ENCODE assay signal across 12 cellular contexts in the genomic region with DNA sequence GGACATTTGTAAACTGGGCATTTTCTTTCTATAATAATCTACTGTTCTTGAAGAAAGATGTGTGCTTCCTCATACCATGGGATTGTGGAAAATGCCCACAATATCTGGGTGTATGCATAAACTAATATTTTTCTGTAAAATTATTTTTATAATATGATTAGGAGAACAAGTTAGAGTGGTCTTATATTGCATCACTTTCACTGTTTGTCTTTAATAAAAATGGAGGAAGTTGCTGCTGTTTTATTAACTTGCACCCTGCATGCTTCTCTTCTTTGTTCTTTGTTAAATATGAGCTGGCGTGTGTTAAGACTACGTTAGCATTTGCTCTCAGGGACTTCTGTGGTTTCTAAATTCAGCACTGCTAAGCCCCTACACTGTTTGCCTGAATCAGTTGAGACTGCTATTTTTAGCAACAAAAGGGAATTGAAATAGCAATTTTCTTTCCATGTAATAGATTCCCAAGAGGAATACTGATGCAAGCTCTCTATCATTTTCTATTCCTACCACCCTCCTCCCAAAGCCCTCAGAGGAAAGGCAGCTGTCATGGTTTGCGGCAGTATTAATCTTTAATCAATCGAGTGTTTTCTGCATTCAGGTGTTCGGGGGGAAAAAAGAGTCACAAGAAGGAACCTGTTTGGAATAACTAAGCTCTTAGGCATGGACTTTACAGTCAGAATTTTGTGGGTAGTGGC. TPM values are rescaled to one million over a fixed set of nuclear protein-coding genes. Genes with fewer than 3 reads are reported as not detected.
A peak's percentile ranks its signal among the peaks of the same experiment; 100 is the strongest.
DNase-seq lines count a peak whose midpoint lies in the region; ATAC-seq and TF ChIP-seq lines count a peak whose summit lies in the region.
"Had no signal": no experiment of that assay in that cellular context is flagged by ENCODE, and none has a peak within 500 bp of the region (broad histone marks: within the 10 kb centered on the region; RNA-seq: fewer than 3 reads in every experiment).

No MANE protein-coding gene starts in this region.

- no peaks in the 10 kb centered on the region for H3K27me3 Mint-ChIP-seq in chondrocyte (ENCODE audit: low read depth)
- H3K27me3 Mint-ChIP-seq in mesothelial cell of epicardium (ENCODE audit: low read depth) = no peaks in the 10 kb centered on the region
- H3K27me3 Mint-ChIP-seq in T-cell = no peaks in the 10 kb centered on the region

- H3K27ac ChIP-seq in MM.1S (ENCODE audit: low read length) = no peak overlapping the region

- H3K79me2 ChIP-seq in MM.1S (ENCODE audit: low read length) = peaks cover 76% of the 10 kb centered on the region

- H3K27ac Mint-ChIP-seq in chondrocyte (ENCODE audit: unreplicated experiment) (peak overlapping the region; percentile 94), mesothelial cell of epicardium (peak overlapping the region; percentile 96), T-cell (no peak overlapping the region)
- H3K27ac Mint-ChIP-seq: stimulated activated effector memory CD8-positive, alpha-beta T cell treated with anti-CD3 and anti-CD28 coated beads, Interleukin-12 subunit alpha, Interleukin-12 subunit beta, amount 100 ng/mL, for 72 hours had no signal

- ATAC-seq in HG03354 (IDR thresholded peaks at IDR 0.05; ENCODE audit: poor library complexity, severe bottlenecking, unreplicated experiment) (no peak), GM21576 (IDR thresholded peaks at IDR 0.05; ENCODE audit: unreplicated experiment) (no peak), GM18907 (IDR thresholded peaks at IDR 0.05; ENCODE audit: unreplicated experiment) (no peak), T-cell (replicated peaks in 1 of 4) (no peak)
- ATAC-seq: stimulated activated effector memory CD8-positive, alpha-beta T cell treated with anti-CD3 and anti-CD28 coated beads, Interleukin-12 subunit alpha, Interleukin-12 subunit beta, amount 100 ng/mL, for 72 hours had no signal

- H3K27me3 ChIP-seq in MM.1S (replicated peaks; ENCODE audit: insufficient read depth, low read length) = no peaks in the 10 kb centered on the region

- DNase-seq in AG20443 (ENCODE audit: low spot score) = peak; percentile 30
- no peak for DNase-seq in MM.1S
- DNase-seq in chondrocyte (ENCODE audit: low spot score) = no peak
- DNase-seq in mesothelial cell of epicardium (ENCODE audit: low spot score in 2 of 2, unreplicated experiment in 2 of 2) = no peak
- no peak for DNase-seq in T-cell
- DNase-seq: activated gamma-delta T cell treated with Interleukin-2 at 50 U/mL for 16 hours, DND-41, NCI-H524 treated with DMSO at 0.1 percent for 48 hours had no signal

- H3K4me3 ChIP-seq in MM.1S (ENCODE audit: low read length) = no peak overlapping the region

- H3K36me3 Mint-ChIP-seq in chondrocyte (ENCODE audit: low read depth) (peaks cover 5% of the 10 kb centered on the region), mesothelial cell of epicardium (peaks cover 29% of the 10 kb centered on the region), T-cell (peaks cover 59% of the 10 kb centered on the region)

- CTCF ChIA-PET in T-cell (lab: Charles Lee) = no interaction called here

- no peak overlapping the region for H3K9ac ChIP-seq in MM.1S (ENCODE audit: low read length)

- H2AFZ ChIP-seq in MM.1S (ENCODE audit: low read length) = no peak overlapping the region

- H3K4me3 Mint-ChIP-seq in chondrocyte (ENCODE audit: unreplicated experiment) (peak overlapping the region; percentile 45), mesothelial cell of epicardium (peak overlapping the region; percentile 8), T-cell (no peak overlapping the region)
- H3K4me3 Mint-ChIP-seq: stimulated activated effector memory CD8-positive, alpha-beta T cell treated with anti-CD3 and anti-CD28 coated beads, Interleukin-12 subunit alpha, Interleukin-12 subunit beta, amount 100 ng/mL, for 72 hours had no signal

- TF ChIP-seq CTCF in MM.1S (IDR thresholded peaks at IDR 0.05; ENCODE audit: low read length) (no peak), chondrocyte (IDR thresholded peaks at IDR 0.05) (no peak), mesothelial cell of epicardium (IDR thresholded peaks at IDR 0.05; ENCODE audit: unreplicated experiment) (no peak)

- peaks cover 3% of the 10 kb centered on the region; the same call in 1 of the 2 replicates for H3K36me3 ChIP-seq in MM.1S (replicated peaks; ENCODE audit: insufficient read depth, low read length)

- POLR2A ChIA-PET in T-cell (lab: Charles Lee) = no interaction called here

- no peaks in the 10 kb centered on the region for H3K9me3 Mint-ChIP-seq in chondrocyte (ENCODE audit: low read depth)
- peaks cover 18% of the 10 kb centered on the region for H3K9me3 Mint-ChIP-seq in mesothelial cell of epicardium
- H3K9me3 Mint-ChIP-seq in T-cell = peaks cover 4 to 13% (median 6%) of the 10 kb centered on the region in 3 donors

- H3K4me1 Mint-ChIP-seq in chondrocyte (ENCODE audit: low read depth) = peaks cover 40% of the 10 kb centered on the region
- H3K4me1 Mint-ChIP-seq in mesothelial cell of epicardium = peaks cover 42% of the 10 kb centered on the region
- peaks cover 6 to 18% (median 9%) of the 10 kb centered on the region in 3 donors for H3K4me1 Mint-ChIP-seq in T-cell

- no peaks in the 10 kb centered on the region for H4K20me1 ChIP-seq in MM.1S (ENCODE audit: insufficient read depth, low read length)

- H3K9me3 ChIP-seq in MM.1S (replicated peaks; ENCODE audit: insufficient read depth, low read length) = no peaks in the 10 kb centered on the region

- H3K4me2 ChIP-seq in MM.1S (ENCODE audit: low read depth, low read length) = peak overlapping the region; percentile 5; the same call in 1 of the 2 replicates

- no peaks in the 10 kb centered on the region for H3K9me2 ChIP-seq in MM.1S (replicated peaks; ENCODE audit: insufficient read depth, low read length)

- H3K4me1 ChIP-seq in MM.1S (ENCODE audit: low read length) = peaks cover 35% of the 10 kb centered on the region

- peaks cover 20% of the 10 kb centered on the region for H3F3A ChIP-seq in MM.1S (ENCODE audit: insufficient read depth, low read length)

RNA-seq across cellular contexts. Expression of gene HSD17B12, which starts 56.1 kb away (rescaled TPM):
- 72.9 to 91.8 TPM (median 89.3 TPM) in 3 replicates for total RNA-seq in chondrocyte
- total RNA-seq in mesothelial cell of epicardium = 86.9 to 99.9 TPM (median 93.6 TPM) in 3 replicates
- 10 to 100 TPM; 17.9 to 25.6 (median 23.8) TPM for total RNA-seq in T-cell

Comparison
In these comparisons a context has a peak if more than half of its experiments do, and no peak if none do; other contexts are left out.
1. H3K27ac Mint-ChIP-seq: peak in chondrocyte (single experiment) and mesothelial cell of epicardium (single experiment); none in T-cell (0 of 2).
2. H3K4me3 Mint-ChIP-seq: peak in chondrocyte (single experiment) and mesothelial cell of epicardium (single experiment); none in T-cell (0 of 3).